In genomic region chr17:79797492-79798295, GRCh38 we compare ENCODE assay signal across 1 cellular context.
TF ChIP-seq lines count a peak whose summit lies in the region.

No MANE protein-coding gene starts in this region.

TF ChIP-seq in GM12878, 131 proteins besides CTCF, POLR2A, EP300 and RAD21:
- no peak for TF ChIP-seq MEF2A (IDR thresholded peaks at IDR 0.05; ENCODE audit: insufficient read depth, low read depth, low read length)
- no peak for TF ChIP-seq PKNOX1 (IDR thresholded peaks at IDR 0.05)
- no peak for TF ChIP-seq HDGF (IDR thresholded peaks at IDR 0.05)
- TF ChIP-seq MXI1 (IDR thresholded peaks at IDR 0.05; ENCODE audit: low read depth, low read length), result no peak
- no peak for TF ChIP-seq NR2C2 (IDR thresholded peaks at IDR 0.05; ENCODE audit: borderline replicate concordance, control insufficient read depth, insufficient read length, low read depth)
- no peak for TF ChIP-seq GABPA (IDR thresholded peaks at IDR 0.05; ENCODE audit: low read depth)
- TF ChIP-seq POU2F2 (IDR thresholded peaks at IDR 0.05; ENCODE audit: borderline replicate concordance, low read depth, low read length), result no peak
- TF ChIP-seq PBX3 (IDR thresholded peaks at IDR 0.05; ENCODE audit: insufficient replicate concordance, low read depth, low read length), result no peak
- TF ChIP-seq RUNX3 (IDR thresholded peaks at IDR 0.05; ENCODE audit: low read length), result no peak
- TF ChIP-seq RAD51 (IDR thresholded peaks at IDR 0.05), result no peak
- no peak for TF ChIP-seq NFYA (IDR thresholded peaks at IDR 0.05; ENCODE audit: borderline replicate concordance, low read depth, low read length)
- TF ChIP-seq JUNB (IDR thresholded peaks at IDR 0.05), result no peak
- TF ChIP-seq MLLT1 (IDR thresholded peaks at IDR 0.05), result no peak
- TF ChIP-seq CHD1 (IDR thresholded peaks at IDR 0.05; ENCODE audit: low read depth, low read length), result no peak
- TF ChIP-seq BACH1 (IDR thresholded peaks at IDR 0.05; ENCODE audit: borderline replicate concordance), result no peak
- TF ChIP-seq SMARCA5 (IDR thresholded peaks at IDR 0.05), result no peak
- TF ChIP-seq NBN (IDR thresholded peaks at IDR 0.05), result no peak
- 0 out of 3 replicates have a peak, but pooled peaks of 1 of the 2 experiments have one; percentile 39 for TF ChIP-seq EGR1 (IDR thresholded peaks at IDR 0.05; ENCODE audit: borderline replicate concordance in 1 of 2, low read depth in 2 of 2, low read length in 2 of 2)
- TF ChIP-seq CBX5 (IDR thresholded peaks at IDR 0.05; ENCODE audit: low read depth), result no peak
- no peak for TF ChIP-seq RFX5 (IDR thresholded peaks at IDR 0.05; ENCODE audit: low read depth, low read length)
- TF ChIP-seq MYC (IDR thresholded peaks at IDR 0.05; ENCODE audit: insufficient read depth, insufficient read length, insufficient replicate concordance, low read length, severe bottlenecking), result no peak
- no peak for TF ChIP-seq ZBTB40 (IDR thresholded peaks at IDR 0.05; ENCODE audit: borderline replicate concordance)
- TF ChIP-seq ZBTB33 (IDR thresholded peaks at IDR 0.05), result no peak
- TF ChIP-seq TCF12 (IDR thresholded peaks at IDR 0.05; ENCODE audit: low read depth, low read length), result 0 out of 2 replicates have a peak, but pooled peaks have one; percentile 26
- TF ChIP-seq PRDM15 (CRISPR knock-in tag; IDR thresholded peaks at IDR 0.05), result no peak
- no peak for TF ChIP-seq SMAD1 (IDR thresholded peaks at IDR 0.05; ENCODE audit: low read depth, partially characterized antibody)
- TF ChIP-seq KAT2A (conservative IDR thresholded peaks at IDR 0.05; ENCODE audit: control insufficient read depth, low read depth, low read length), result no peak
- no peak for TF ChIP-seq MAX (IDR thresholded peaks at IDR 0.05; ENCODE audit: low read depth, low read length)
- TF ChIP-seq IKZF1 (conservative IDR thresholded peaks at IDR 0.05), result 0 out of 2 replicates have a peak, but pooled peaks have one; percentile 42
- no peak for TF ChIP-seq CREB1 (IDR thresholded peaks at IDR 0.05; ENCODE audit: low read depth)
- TF ChIP-seq GATAD2B (conservative IDR thresholded peaks at IDR 0.05; ENCODE audit: low read depth), result peak; percentile 52; the same call in 1 of the 2 replicates
TF ChIP-seq in GM12878: peak in this region for 4.
